Comparison of ENCODE assay signal across 14 cellular contexts in the genomic region with DNA sequence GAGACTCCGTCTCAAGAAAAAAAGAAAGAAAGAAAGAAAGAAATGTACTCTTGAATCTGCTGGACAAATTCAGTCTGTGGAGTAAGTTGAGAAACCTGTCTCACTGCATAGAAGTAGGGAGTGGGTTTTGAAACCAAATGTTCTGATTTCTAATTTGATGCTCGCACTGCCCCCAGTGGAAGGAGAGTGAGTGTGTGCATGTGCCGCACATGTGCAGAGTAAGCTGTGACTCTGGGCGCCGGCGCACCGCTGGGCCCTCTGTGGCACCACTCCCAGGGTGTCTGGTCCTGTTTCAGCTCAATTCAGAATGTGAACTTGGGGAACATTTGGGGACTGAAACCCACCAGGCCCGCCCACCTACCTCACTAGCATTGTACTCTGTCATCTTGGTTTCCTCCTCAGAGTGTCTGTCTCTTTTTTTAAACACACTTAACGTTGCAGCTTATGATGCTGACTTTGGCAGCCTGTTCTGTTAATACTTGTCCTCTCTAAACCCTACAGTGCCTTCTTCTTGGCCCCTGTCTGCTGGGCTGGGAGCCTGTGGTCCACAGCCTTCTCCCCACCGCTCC.
A peak's percentile ranks its signal among the peaks of the same experiment; 100 is the strongest.
DNase-seq lines count a peak whose midpoint lies in the region; FAIRE-seq and TF ChIP-seq lines count a peak whose summit lies in the region.
"Had no signal": no experiment of that assay in that cellular context is flagged by ENCODE, and none has a peak within 500 bp of the region (broad histone marks: within the 10 kb centered on the region; RNA-seq: fewer than 3 reads in every experiment).

No MANE protein-coding gene starts in this region.

- POLR2A ChIA-PET in activated CD4-positive, alpha-beta T cell treated with anti-CD3 and anti-CD28 coated beads, Interleukin-2, amount 10 ng/mL, durations not matched to agents 7 days and 5 days (lab: Charles Lee), result no interaction called here

- no peak for FAIRE-seq in D721Med (lab: Jason Lieb, UNC)
- FAIRE-seq: astrocyte had no signal

- TF ChIP-seq CTCF in D721Med (IDR thresholded peaks at IDR 0.05; ENCODE audit: insufficient read depth, missing control alignments), result peak; percentile 33
- no peak for TF ChIP-seq CTCF in GM13976 (IDR thresholded peaks at IDR 0.05; ENCODE audit: borderline replicate concordance, control extremely low read depth, extremely low read depth, insufficient read depth, missing control alignments)

- peaks cover 13% of the 10 kb centered on the region for H3K27me3 Mint-ChIP-seq in activated CD4-positive, alpha-beta T cell treated with anti-CD3 and anti-CD28 coated beads, Interleukin-2, amount 10 ng/mL, durations not matched to agents 7 days and 5 days

- in situ Hi-C loops in GM13976 (cut with MboI; ENCODE audit: low sequenced_read_pairs, unreplicated experiment), result no loop called here

- CTCF ChIA-PET in activated CD4-positive, alpha-beta T cell treated with anti-CD3 and anti-CD28 coated beads, Interleukin-2, amount 10 ng/mL, durations not matched to agents 7 days and 5 days (lab: Charles Lee), result interaction anchor here (0.5 kb wide), 1 partner anchor 981 kb away, joined by 3 read pairs; no protein-coding TSS in a partner anchor

- H3K27ac Mint-ChIP-seq in activated CD4-positive, alpha-beta T cell treated with anti-CD3 and anti-CD28 coated beads, Interleukin-2, amount 10 ng/mL, durations not matched to agents 7 days and 5 days, result no peak overlapping the region
- H3K27ac Mint-ChIP-seq: activated T-helper 2 cell treated with anti-CD3 and anti-CD28 coated beads, Interferon-gamma antibody, Interleukin-2, Interleukin-4, amounts not matched to agents 10 μg/mL and 5 μg/mL and 100 μg/mL, durations not matched to agents 14 hours and 24 hours and 36 hours had no signal

- no peaks in the 10 kb centered on the region for H3K9me3 Mint-ChIP-seq in activated CD4-positive, alpha-beta T cell treated with anti-CD3 and anti-CD28 coated beads, Interleukin-2, amount 10 ng/mL, durations not matched to agents 7 days and 5 days
- H3K9me3 Mint-ChIP-seq: activated T-helper 2 cell treated with anti-CD3 and anti-CD28 coated beads, Interferon-gamma antibody, Interleukin-2, Interleukin-4, amounts not matched to agents 10 μg/mL and 5 μg/mL and 100 μg/mL, durations not matched to agents 14 hours and 24 hours and 36 hours had no signal

- DNase-seq in D721Med (ENCODE audit: insufficient read length, low spot score) (no peak), GM13976 (ENCODE audit: low spot score) (peak; percentile 36), RKO (ENCODE audit: low spot score) (peak; percentile 3), left kidney (ENCODE audit: low read depth, low spot score) (peak; percentile 11), NCI-H524 (lab: John Stamatoyannopoulos, UW) (no peak), NCI-H510A treated with DMSO at 0.1 percent for 48 hours (lab: John Stamatoyannopoulos, UW) (no peak)
- DNase-seq in activated effector memory CD4-positive, alpha-beta T cell treated with Interleukin-2 at 50 U/mL for 16 hours, result no peak
- DNase-seq in activated CD4-positive, alpha-beta T cell treated with anti-CD3 and anti-CD28 coated beads, Interleukin-2, amount 10 ng/mL, durations not matched to agents 7 days and 5 days, result no peak
- DNase-seq: activated CD4-positive, alpha-beta T cell treated with anti-CD3 and anti-CD28 coated beads for 4 hours; effector CD4-positive, alpha-beta T cell; left ventricle myocardium superior; NCI-H1092 treated with DMSO at 0.1 percent for 48 hours had no signal

- no peaks in the 10 kb centered on the region for H3K4me1 Mint-ChIP-seq in activated CD4-positive, alpha-beta T cell treated with anti-CD3 and anti-CD28 coated beads, Interleukin-2, amount 10 ng/mL, durations not matched to agents 7 days and 5 days

- no peak overlapping the region for H3K4me3 Mint-ChIP-seq in activated CD4-positive, alpha-beta T cell treated with anti-CD3 and anti-CD28 coated beads, Interleukin-2, amount 10 ng/mL, durations not matched to agents 7 days and 5 days

- no peaks in the 10 kb centered on the region for H3K36me3 Mint-ChIP-seq in activated CD4-positive, alpha-beta T cell treated with anti-CD3 and anti-CD28 coated beads, Interleukin-2, amount 10 ng/mL, durations not matched to agents 7 days and 5 days (ENCODE audit: low read depth)

Comparison
In these comparisons a context has a peak if more than half of its experiments do, and no peak if none do; other contexts are left out.
1. DNase-seq: peak in GM13976 (single experiment), RKO (single experiment) and left kidney (single experiment); none in D721Med (single experiment), NCI-H524 (0 of 2), activated effector memory CD4-positive, alpha-beta T cell treated with Interleukin-2 at 50 U/mL for 16 hours (single experiment), NCI-H510A treated with DMSO at 0.1 percent for 48 hours (single experiment) and activated CD4-positive, alpha-beta T cell treated with anti-CD3 and anti-CD28 coated beads, Interleukin-2, amount 10 ng/mL, durations not matched to agents 7 days and 5 days (single experiment).